ENCODE assay signal across 13 cellular contexts in genomic region chr17:64278614-64279013, GRCh38. TPM values are rescaled to one million over a fixed set of nuclear protein-coding genes. Genes with fewer than 3 reads are reported as not detected.
DNase-seq lines count a peak whose midpoint lies in the region; FAIRE-seq and TF ChIP-seq lines count a peak whose summit lies in the region.
"Had no signal": no experiment of that assay in that cellular context is flagged by ENCODE, and none has a peak within 500 bp of the region (broad histone marks: within the 10 kb centered on the region; RNA-seq: fewer than 3 reads in every experiment).

No MANE protein-coding gene starts in this region.

- peak; percentile 42 for FAIRE-seq in urothelium cell line (lab: Jason Lieb, UNC)

- H3K4me3 Mint-ChIP-seq in activated naive CD4-positive, alpha-beta T cell treated with anti-CD3 and anti-CD28 coated beads, Interleukin-2, amount 10 ng/mL, durations not matched to agents 7 days and 5 days, result no peak overlapping the region
- no peak overlapping the region for H3K4me3 Mint-ChIP-seq in HFFc6
- H3K4me3 Mint-ChIP-seq: T-cell had no signal

- H3K9me3 ChIP-seq in right atrium auricular region, result no peaks in the 10 kb centered on the region
- H3K9me3 ChIP-seq: thoracic aorta had no signal

- no peaks in the 10 kb centered on the region for H3K36me3 Mint-ChIP-seq in activated naive CD4-positive, alpha-beta T cell treated with anti-CD3 and anti-CD28 coated beads, Interleukin-2, amount 10 ng/mL, durations not matched to agents 7 days and 5 days
- no peaks in the 10 kb centered on the region for H3K36me3 Mint-ChIP-seq in HFFc6 (ENCODE audit: low read depth)
- H3K36me3 Mint-ChIP-seq: T-cell had no signal

- H3K4me1 ChIP-seq in right atrium auricular region, result peaks cover 0 to 28% of the 10 kb centered on the region in 2 donors

- TF ChIP-seq CTCF in right atrium auricular region (IDR thresholded peaks at IDR 0.05) (no peak), HFFc6 (IDR thresholded peaks at IDR 0.05) (no peak)

- peak; percentile 33 for DNase-seq in activated naive CD4-positive, alpha-beta T cell treated with anti-CD3 and anti-CD28 coated beads, Interleukin-2, amount 10 ng/mL, durations not matched to agents 7 days and 5 days
- no peak for DNase-seq in activated naive CD4-positive, alpha-beta T cell treated with Interleukin-2 at 50 U/mL for 16 hours
- DNase-seq in UCSD-AML1 (lab: John Stamatoyannopoulos, UW; ENCODE audit: unreplicated experiment) (peak; percentile 19), right atrium auricular region (ENCODE audit: low spot score) (no peak), urothelium cell line (ENCODE audit: low spot score) (peak; percentile 50), HFFc6 (no peak), NCI-H526 (lab: John Stamatoyannopoulos, UW) (no peak)
- no peak for DNase-seq in activated effector memory CD4-positive, alpha-beta T cell treated with anti-CD3 and anti-CD28 coated beads, Interleukin-2, amount 50 U/mL, for 16 hours
- DNase-seq: activated CD8-positive, alpha-beta memory T cell treated with anti-CD3 and anti-CD28 coated beads, Interleukin-2, amount 50 U/mL, for 48 hours; central memory CD4-positive, alpha-beta T cell; stimulated activated CD4-positive, alpha-beta T cell treated with anti-CD3 and anti-CD28 coated beads, Interleukin-4, amount 100 ng/mL, for 4 hours; T-cell had no signal

- H3K27ac ChIP-seq in right atrium auricular region, result peak overlapping the region; percentile 69 to 85
- H3K27ac ChIP-seq: thoracic aorta had no signal

- no peak overlapping the region for H3K27ac Mint-ChIP-seq in activated naive CD4-positive, alpha-beta T cell treated with anti-CD3 and anti-CD28 coated beads, Interleukin-2, amount 10 ng/mL, durations not matched to agents 7 days and 5 days
- no peak overlapping the region; the same call in 1 of the 2 replicates for H3K27ac Mint-ChIP-seq in HFFc6
- H3K27ac Mint-ChIP-seq: T-cell had no signal

- CTCF ChIA-PET in activated naive CD4-positive, alpha-beta T cell treated with anti-CD3 and anti-CD28 coated beads, Interleukin-2, amount 10 ng/mL, durations not matched to agents 7 days and 5 days (lab: Charles Lee), result no interaction called here

- H3K36me3 ChIP-seq in right atrium auricular region, result no peaks in the 10 kb centered on the region
- H3K36me3 ChIP-seq: thoracic aorta had no signal

- no peak overlapping the region for H3K4me3 ChIP-seq in right atrium auricular region
- H3K4me3 ChIP-seq: thoracic aorta had no signal

- H3K4me1 Mint-ChIP-seq in activated naive CD4-positive, alpha-beta T cell treated with anti-CD3 and anti-CD28 coated beads, Interleukin-2, amount 10 ng/mL, durations not matched to agents 7 days and 5 days, result peaks cover 7% of the 10 kb centered on the region
- H3K4me1 Mint-ChIP-seq in HFFc6 (ENCODE audit: low read depth), result peaks cover 18% of the 10 kb centered on the region
- H3K4me1 Mint-ChIP-seq: T-cell had no signal

- no peaks in the 10 kb centered on the region for H3K27me3 ChIP-seq in right atrium auricular region

- H3K9me3 Mint-ChIP-seq in activated naive CD4-positive, alpha-beta T cell treated with anti-CD3 and anti-CD28 coated beads, Interleukin-2, amount 10 ng/mL, durations not matched to agents 7 days and 5 days, result no peaks in the 10 kb centered on the region
- H3K9me3 Mint-ChIP-seq in HFFc6, result no peaks in the 10 kb centered on the region
- H3K9me3 Mint-ChIP-seq: T-cell had no signal

- H3K27me3 Mint-ChIP-seq in activated naive CD4-positive, alpha-beta T cell treated with anti-CD3 and anti-CD28 coated beads, Interleukin-2, amount 10 ng/mL, durations not matched to agents 7 days and 5 days, result peaks cover 18% of the 10 kb centered on the region
- H3K27me3 Mint-ChIP-seq in HFFc6 (ENCODE audit: insufficient read depth), result no peaks in the 10 kb centered on the region; the same call in 1 of the 2 replicates
- H3K27me3 Mint-ChIP-seq: T-cell had no signal

RNA-seq across cellular contexts. Expression of gene TEX2, which starts 15.6 kb away (rescaled TPM):
- total RNA-seq in right atrium auricular region, result 10 to 100 TPM; 42.6 to 44.4 TPM
- 10 to 100 TPM; 41.2 to 58.7 (median 44.4) TPM for total RNA-seq in HFFc6 (2021; fragmentation: NEBNext Ultra II Directional; extraction: Animal tissue kit (Norgen Biotek cat#: 25700))

Comparison
In these comparisons a context has a peak if more than half of its experiments do, and no peak if none do; other contexts are left out.
1. DNase-seq: peak in activated naive CD4-positive, alpha-beta T cell treated with anti-CD3 and anti-CD28 coated beads, Interleukin-2, amount 10 ng/mL, durations not matched to agents 7 days and 5 days (single experiment), UCSD-AML1 (single experiment) and urothelium cell line (single experiment); none in activated naive CD4-positive, alpha-beta T cell treated with Interleukin-2 at 50 U/mL for 16 hours (single experiment), right atrium auricular region (single experiment), activated effector memory CD4-positive, alpha-beta T cell treated with anti-CD3 and anti-CD28 coated beads, Interleukin-2, amount 50 U/mL, for 16 hours (single experiment), HFFc6 (single experiment) and NCI-H526 (0 of 2).